ENCODE assay signal across 26 cellular contexts in the genomic region with DNA sequence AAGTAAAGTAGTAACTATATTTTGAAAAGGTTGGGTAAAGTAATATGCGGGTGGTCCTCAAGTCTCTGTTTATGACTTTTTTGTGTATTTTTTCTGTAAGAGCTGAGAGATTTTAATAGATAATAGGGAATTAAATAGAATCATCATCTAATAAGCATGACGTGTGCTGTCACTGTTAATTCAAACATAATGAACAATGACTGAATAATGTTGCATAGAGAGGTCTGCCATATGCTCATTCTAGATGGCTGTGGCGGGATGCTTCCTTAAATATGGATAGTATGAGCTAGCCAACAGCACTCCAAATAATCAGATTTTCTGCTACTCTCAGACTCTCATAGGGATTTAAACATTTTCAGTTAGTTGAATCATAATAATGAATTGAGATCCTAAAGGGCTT.
"Had no signal": no experiment of that assay in that cellular context is flagged by ENCODE, and none has a peak within 500 bp of the region (broad histone marks: within the 10 kb centered on the region; RNA-seq: fewer than 3 reads in every experiment).

No MANE protein-coding gene starts in this region.

- H3K4me1 Mint-ChIP-seq: activated naive CD4-positive, alpha-beta T cell treated with anti-CD3 and anti-CD28 coated beads, Interleukin-2, amount 10 ng/mL, durations not matched to agents 7 days and 5 days; activated naive CD8-positive, alpha-beta T cell treated with anti-CD3 and anti-CD28 coated beads, Interleukin-2, amount 10 ng/mL, durations not matched to agents 7 days and 5 days had no signal

- H3K27ac Mint-ChIP-seq: activated B cell treated with CpG ODN at 0.5 μM for 24 hours; activated CD8-positive, alpha-beta T cell treated with anti-CD3 and anti-CD28 coated beads for 36 hours; activated naive CD4-positive, alpha-beta T cell treated with anti-CD3 and anti-CD28 coated beads, Interleukin-2, amount 10 ng/mL, durations not matched to agents 7 days and 5 days; activated naive CD4-positive, alpha-beta T cell treated with anti-CD3 and anti-CD28 coated beads, Interleukin-2, amount 50 U/mL, for 72 hours; activated naive CD8-positive, alpha-beta T cell treated with anti-CD3 and anti-CD28 coated beads, Interleukin-2, amount 10 ng/mL, durations not matched to agents 7 days and 5 days; T-helper 2 cell treated with Interferon-gamma antibody and Interleukin-4, amounts not matched to agents 5 μg/mL and 100 μg/mL, for 36 hours had no signal

- H3K9me3 Mint-ChIP-seq: activated B cell treated with CpG ODN at 0.5 μM for 24 hours; activated naive CD4-positive, alpha-beta T cell treated with anti-CD3 and anti-CD28 coated beads, Interleukin-2, amount 10 ng/mL, durations not matched to agents 7 days and 5 days; brain; T-helper 2 cell treated with Interferon-gamma antibody and Interleukin-4, amounts not matched to agents 5 μg/mL and 100 μg/mL, for 36 hours had no signal

- ATAC-seq: activated CD4-positive, CD25-positive, alpha-beta regulatory T cell treated with anti-CD3 and anti-CD28 coated beads, Interleukin-2, amount 50 U/mL, for 24 hours; activated CD8-positive, alpha-beta T cell treated with anti-CD3 and anti-CD28 coated beads for 36 hours; activated naive CD4-positive, alpha-beta T cell treated with anti-CD3 and anti-CD28 coated beads, Interleukin-2, amount 50 U/mL, for 72 hours; activated T-cell treated with anti-CD3 and anti-CD28 coated beads, Interleukin-2, amount 50 U/mL, for 4 hours; gastroesophageal sphincter had no signal

- H3K27me3 Mint-ChIP-seq: activated B cell treated with CpG ODN at 0.5 μM for 24 hours; activated naive CD4-positive, alpha-beta T cell treated with anti-CD3 and anti-CD28 coated beads, Interleukin-2, amount 10 ng/mL, durations not matched to agents 7 days and 5 days had no signal

- H3K4me3 Mint-ChIP-seq: activated B cell treated with CpG ODN at 0.5 μM for 24 hours; activated CD8-positive, alpha-beta T cell treated with anti-CD3 and anti-CD28 coated beads for 36 hours; activated naive CD4-positive, alpha-beta T cell treated with anti-CD3 and anti-CD28 coated beads, Interleukin-2, amount 10 ng/mL, durations not matched to agents 7 days and 5 days; activated naive CD8-positive, alpha-beta T cell treated with anti-CD3 and anti-CD28 coated beads, Interleukin-2, amount 10 ng/mL, durations not matched to agents 7 days and 5 days; activated T-cell treated with anti-CD3 and anti-CD28 coated beads, Interleukin-2, amount 50 U/mL, for 4 hours; brain; T-helper 2 cell treated with Interferon-gamma antibody and Interleukin-4, amounts not matched to agents 5 μg/mL and 100 μg/mL, for 36 hours had no signal

- DNase-seq: activated B cell treated with CpG ODN at 0.5 μM for 24 hours; activated CD4-positive, alpha-beta T cell treated with anti-CD3 and anti-CD28 coated beads for 48 hours; activated CD4-positive, alpha-beta T cell treated with anti-CD3 and anti-CD28 coated beads, Interleukin-2, amount 50 U/mL, for 1 hour; activated CD4-positive, alpha-beta T cell treated with anti-CD3 and anti-CD28 coated beads, Interleukin-2, amount 50 U/mL, for 48 hours; activated CD8-positive, alpha-beta memory T cell treated with anti-CD3 and anti-CD28 coated beads for 24 hours; activated CD8-positive, alpha-beta T cell treated with anti-CD3 and anti-CD28 coated beads for 36 hours; activated gamma-delta T cell; activated naive CD4-positive, alpha-beta T cell; activated naive CD4-positive, alpha-beta T cell treated with anti-CD3 and anti-CD28 coated beads, Interleukin-2, amount 10 ng/mL, durations not matched to agents 7 days and 5 days; activated naive CD8-positive, alpha-beta T cell treated with anti-CD3 and anti-CD28 coated beads, Interleukin-2, amount 10 ng/mL, durations not matched to agents 7 days and 5 days; activated T-cell treated with anti-CD3 and anti-CD28 coated beads, Interleukin-2, amount 50 U/mL, for 4 hours; central memory CD4-positive, alpha-beta T cell; cerebellar nuclear complex; colonic mucosa; effector CD8-positive, alpha-beta T cell; esophagus squamous epithelium; foreskin melanocyte; head of caudate nucleus; hippocampal formation; T1000; WERI-Rb-1 had no signal

- H3K36me3 Mint-ChIP-seq: activated naive CD4-positive, alpha-beta T cell treated with anti-CD3 and anti-CD28 coated beads, Interleukin-2, amount 10 ng/mL, durations not matched to agents 7 days and 5 days; activated naive CD4-positive, alpha-beta T cell treated with anti-CD3 and anti-CD28 coated beads, Interleukin-2, amount 50 U/mL, for 72 hours; brain had no signal
